In the genomic region with DNA sequence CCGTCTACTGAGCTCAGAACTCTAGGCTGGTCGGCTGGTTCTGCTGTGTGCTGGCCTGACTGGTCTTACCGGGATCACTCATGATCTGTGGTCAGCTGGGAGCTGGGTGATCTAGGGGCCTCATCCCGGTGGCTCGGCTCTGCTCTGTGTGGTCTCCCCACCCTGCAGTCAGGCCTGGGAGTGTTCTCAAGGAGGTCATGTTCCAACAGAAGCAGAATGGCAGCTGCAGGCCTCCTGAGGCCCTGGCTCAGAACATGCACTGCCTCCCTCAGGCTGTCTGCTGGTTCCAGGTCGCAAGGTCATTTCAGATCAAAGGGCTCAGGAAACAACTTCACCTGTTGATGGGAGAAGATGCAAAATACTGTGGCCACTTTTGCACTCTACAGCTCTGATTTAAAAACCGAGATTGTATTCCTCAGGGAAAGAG, we compare ENCODE assay signal across 1 cellular context.
TF ChIP-seq lines count a peak whose summit lies in the region.

No MANE protein-coding gene starts in this region.

TF ChIP-seq in GM23338, 12 proteins besides CTCF, POLR2A, EP300 and RAD21 (continued from another document):
- TF ChIP-seq, protein P1, sequence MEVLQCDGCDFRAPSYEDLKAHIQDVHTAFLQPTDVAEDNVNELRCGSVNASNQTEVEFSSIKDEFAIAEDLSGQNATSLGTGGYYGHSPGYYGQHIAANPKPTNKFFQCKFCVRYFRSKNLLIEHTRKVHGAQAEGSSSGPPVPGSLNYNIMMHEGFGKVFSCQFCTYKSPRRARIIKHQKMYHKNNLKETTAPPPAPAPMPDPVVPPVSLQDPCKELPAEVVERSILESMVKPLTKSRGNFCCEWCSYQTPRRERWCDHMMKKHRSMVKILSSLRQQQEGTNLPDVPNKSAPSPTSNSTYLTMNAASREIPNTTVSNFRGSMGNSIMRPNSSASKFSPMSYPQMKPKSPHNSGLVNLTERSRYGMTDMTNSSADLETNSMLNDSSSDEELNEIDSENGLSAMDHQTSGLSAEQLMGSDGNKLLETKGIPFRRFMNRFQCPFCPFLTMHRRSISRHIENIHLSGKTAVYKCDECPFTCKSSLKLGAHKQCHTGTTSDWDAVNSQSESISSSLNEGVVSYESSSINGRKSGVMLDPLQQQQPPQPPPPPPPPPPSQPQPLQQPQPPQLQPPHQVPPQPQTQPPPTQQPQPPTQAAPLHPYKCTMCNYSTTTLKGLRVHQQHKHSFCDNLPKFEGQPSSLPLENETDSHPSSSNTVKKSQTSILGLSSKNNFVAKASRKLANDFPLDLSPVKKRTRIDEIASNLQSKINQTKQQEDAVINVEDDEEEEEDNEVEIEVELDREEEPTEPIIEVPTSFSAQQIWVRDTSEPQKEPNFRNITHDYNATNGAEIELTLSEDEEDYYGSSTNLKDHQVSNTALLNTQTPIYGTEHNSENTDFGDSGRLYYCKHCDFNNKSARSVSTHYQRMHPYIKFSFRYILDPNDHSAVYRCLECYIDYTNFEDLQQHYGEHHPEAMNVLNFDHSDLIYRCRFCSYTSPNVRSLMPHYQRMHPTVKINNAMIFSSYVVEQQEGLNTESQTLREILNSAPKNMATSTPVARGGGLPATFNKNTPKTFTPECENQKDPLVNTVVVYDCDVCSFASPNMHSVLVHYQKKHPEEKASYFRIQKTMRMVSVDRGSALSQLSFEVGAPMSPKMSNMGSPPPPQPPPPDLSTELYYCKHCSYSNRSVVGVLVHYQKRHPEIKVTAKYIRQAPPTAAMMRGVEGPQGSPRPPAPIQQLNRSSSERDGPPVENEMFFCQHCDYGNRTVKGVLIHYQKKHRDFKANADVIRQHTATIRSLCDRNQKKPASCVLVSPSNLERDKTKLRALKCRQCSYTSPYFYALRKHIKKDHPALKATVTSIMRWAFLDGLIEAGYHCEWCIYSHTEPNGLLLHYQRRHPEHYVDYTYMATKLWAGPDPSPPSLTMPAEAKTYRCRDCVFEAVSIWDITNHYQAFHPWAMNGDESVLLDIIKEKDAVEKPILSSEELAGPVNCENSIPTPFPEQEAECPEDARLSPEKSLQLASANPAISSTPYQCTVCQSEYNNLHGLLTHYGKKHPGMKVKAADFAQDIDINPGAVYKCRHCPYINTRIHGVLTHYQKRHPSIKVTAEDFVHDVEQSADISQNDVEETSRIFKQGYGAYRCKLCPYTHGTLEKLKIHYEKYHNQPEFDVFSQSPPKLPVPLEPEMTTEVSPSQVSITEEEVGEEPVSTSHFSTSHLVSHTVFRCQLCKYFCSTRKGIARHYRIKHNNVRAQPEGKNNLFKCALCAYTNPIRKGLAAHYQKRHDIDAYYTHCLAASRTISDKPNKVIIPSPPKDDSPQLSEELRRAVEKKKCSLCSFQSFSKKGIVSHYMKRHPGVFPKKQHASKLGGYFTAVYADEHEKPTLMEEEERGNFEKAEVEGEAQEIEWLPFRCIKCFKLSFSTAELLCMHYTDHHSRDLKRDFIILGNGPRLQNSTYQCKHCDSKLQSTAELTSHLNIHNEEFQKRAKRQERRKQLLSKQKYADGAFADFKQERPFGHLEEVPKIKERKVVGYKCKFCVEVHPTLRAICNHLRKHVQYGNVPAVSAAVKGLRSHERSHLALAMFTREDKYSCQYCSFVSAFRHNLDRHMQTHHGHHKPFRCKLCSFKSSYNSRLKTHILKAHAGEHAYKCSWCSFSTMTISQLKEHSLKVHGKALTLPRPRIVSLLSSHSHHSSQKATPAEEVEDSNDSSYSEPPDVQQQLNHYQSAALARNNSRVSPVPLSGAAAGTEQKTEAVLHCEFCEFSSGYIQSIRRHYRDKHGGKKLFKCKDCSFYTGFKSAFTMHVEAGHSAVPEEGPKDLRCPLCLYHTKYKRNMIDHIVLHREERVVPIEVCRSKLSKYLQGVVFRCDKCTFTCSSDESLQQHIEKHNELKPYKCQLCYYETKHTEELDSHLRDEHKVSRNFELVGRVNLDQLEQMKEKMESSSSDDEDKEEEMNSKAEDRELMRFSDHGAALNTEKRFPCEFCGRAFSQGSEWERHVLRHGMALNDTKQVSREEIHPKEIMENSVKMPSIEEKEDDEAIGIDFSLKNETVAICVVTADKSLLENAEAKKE (CRISPR knock-in tag; IDR thresholded peaks at IDR 0.05) = no peak
- TF ChIP-seq, protein P2, sequence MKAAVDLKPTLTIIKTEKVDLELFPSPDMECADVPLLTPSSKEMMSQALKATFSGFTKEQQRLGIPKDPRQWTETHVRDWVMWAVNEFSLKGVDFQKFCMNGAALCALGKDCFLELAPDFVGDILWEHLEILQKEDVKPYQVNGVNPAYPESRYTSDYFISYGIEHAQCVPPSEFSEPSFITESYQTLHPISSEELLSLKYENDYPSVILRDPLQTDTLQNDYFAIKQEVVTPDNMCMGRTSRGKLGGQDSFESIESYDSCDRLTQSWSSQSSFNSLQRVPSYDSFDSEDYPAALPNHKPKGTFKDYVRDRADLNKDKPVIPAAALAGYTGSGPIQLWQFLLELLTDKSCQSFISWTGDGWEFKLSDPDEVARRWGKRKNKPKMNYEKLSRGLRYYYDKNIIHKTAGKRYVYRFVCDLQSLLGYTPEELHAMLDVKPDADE (IDR thresholded peaks at IDR 0.05) = no peak
